8 cellular contexts compared by ENCODE assay signal in genomic region chr1:95072532-95073419, GRCh38. TPM values are rescaled to one million over a fixed set of nuclear protein-coding genes. Genes with fewer than 3 reads are reported as not detected.
DNase-seq lines count a peak whose midpoint lies in the region; ATAC-seq and TF ChIP-seq lines count a peak whose summit lies in the region.

Gene ALG14, minus strand, starts transcription at chr1:95072951. Its CDS starts 53 bp downstream, at chr1:95072898.

- no peak for TF ChIP-seq POLR2A in testis (IDR thresholded peaks at IDR 0.05)

- POLR2A ChIA-PET in GM10248 (lab: Yijun Ruan, JAX) = no interaction called here

- H3K4me1 Mint-ChIP-seq in activated naive CD8-positive, alpha-beta T cell (ENCODE audit: low read depth) = peaks cover 22% of the 10 kb centered on the region
- H3K4me1 Mint-ChIP-seq in glutamatergic neuron (ENCODE audit: low read depth, unreplicated experiment) = peaks cover 2% of the 10 kb centered on the region

- peaks cover 3% of the 10 kb centered on the region for H3K36me3 Mint-ChIP-seq in activated naive CD8-positive, alpha-beta T cell
- no peaks in the 10 kb centered on the region for H3K36me3 Mint-ChIP-seq in glutamatergic neuron (ENCODE audit: unreplicated experiment)

- ATAC-seq in HG02623 (IDR thresholded peaks at IDR 0.05; ENCODE audit: unreplicated experiment) (peak; percentile 98), SK-N-SH treated with all-trans-retinoic acid at 6 μM for 48 hours (peak; percentile 99), omental fat pad (ENCODE audit: low FRiP score) (peak; percentile 98)

- no peaks in the 10 kb centered on the region for H3K9me3 ChIP-seq in testis

- H3K27me3 ChIP-seq in testis = no peaks in the 10 kb centered on the region

- no peaks in the 10 kb centered on the region for H3K36me3 ChIP-seq in testis (ENCODE audit: low read depth, missing control alignments)

- H3K27ac ChIP-seq in testis = peak within 1 kb of the TSS; percentile 87 to 98

- peak; percentile 89 for DNase-seq in GM10248 (ENCODE audit: extremely low spot score)
- peak; percentile 97 for DNase-seq in NCI-H1092 treated with DMSO at 0.1 percent for 48 hours (lab: John Stamatoyannopoulos, UW)
- DNase-seq in glutamatergic neuron = peak; percentile 92
- peak; percentile 64 for DNase-seq in omental fat pad (ENCODE audit: low spot score)
- DNase-seq in testis = peak; percentile 96

- 0% methylated on average over 53 of the region's 53 CpGs for WGBS in testis, 2 donors

- H3K4me3 ChIP-seq in testis = peak within 1 kb of the TSS; percentile 68 to 98

- H3K27ac Mint-ChIP-seq in activated naive CD8-positive, alpha-beta T cell = peak within 1 kb of the TSS; percentile 98
- H3K27ac Mint-ChIP-seq in glutamatergic neuron (ENCODE audit: unreplicated experiment) = peak within 1 kb of the TSS; percentile 90

- H3K4me1 ChIP-seq in testis = no peaks in the 10 kb centered on the region

- intact Hi-C loops in testis (cut with DNase I; ENCODE audit: low total_unique reads) = no loop called here

- TF ChIP-seq CTCF in GM10248 (IDR thresholded peaks at IDR 0.05; ENCODE audit: control extremely low read depth, extremely low read depth, low read depth, missing control alignments) = no peak
- TF ChIP-seq CTCF in glutamatergic neuron (IDR thresholded peaks at IDR 0.05; ENCODE audit: partially characterized antibody, unreplicated experiment) = no peak
- TF ChIP-seq CTCF in omental fat pad (IDR thresholded peaks at IDR 0.05) = no peak
- TF ChIP-seq CTCF in testis (IDR thresholded peaks at IDR 0.05) = no peak

- CTCF ChIA-PET in GM10248 (lab: Yijun Ruan, JAX) = interaction anchor here (0.7 to 4.7 kb wide), 7 partner anchors 11 to 218 kb away, joined by 3 to 54 read pairs (median 4); partner anchors contain the start of gene RWDD3

- H3K27me3 Mint-ChIP-seq in activated naive CD8-positive, alpha-beta T cell = no peaks in the 10 kb centered on the region
- peaks cover 3% of the 10 kb centered on the region for H3K27me3 Mint-ChIP-seq in glutamatergic neuron (ENCODE audit: unreplicated experiment)

- peak within 1 kb of the TSS; percentile 100 for H3K4me3 Mint-ChIP-seq in activated naive CD8-positive, alpha-beta T cell
- H3K4me3 Mint-ChIP-seq in glutamatergic neuron (ENCODE audit: unreplicated experiment) = peak within 1 kb of the TSS; percentile 95

- no peaks in the 10 kb centered on the region for H3K9me3 Mint-ChIP-seq in activated naive CD8-positive, alpha-beta T cell (ENCODE audit: low read depth)
- H3K9me3 Mint-ChIP-seq in glutamatergic neuron (ENCODE audit: unreplicated experiment) = peaks cover 7% of the 10 kb centered on the region

TF ChIP-seq in SK-N-SH treated with all-trans-retinoic acid at 6 μM for 48 hours, 23 proteins besides CTCF, POLR2A, EP300 and RAD21:
- peak; percentile 90 for TF ChIP-seq ZNF70 (CRISPR knock-in tag; IDR thresholded peaks at IDR 0.05)
- 0 out of 2 replicates have a peak, but pooled peaks have one; percentile 46 for TF ChIP-seq ZFP3 (CRISPR knock-in tag; IDR thresholded peaks at IDR 0.05)
- no peak for TF ChIP-seq TCF4 (CRISPR knock-in tag; IDR thresholded peaks at IDR 0.05; ENCODE audit: borderline replicate concordance)

RNA-seq across cellular contexts. Expression of gene ALG14, which starts in this region (rescaled TPM):
- total RNA-seq in glutamatergic neuron (ENCODE audit: unreplicated experiment) = 4.7 TPM
- 1 to 10 TPM in 3 of 4 donors, under 1 TPM in 1; 0.79 to 2.8 (median 1.4) TPM for total RNA-seq in omental fat pad
- total RNA-seq in testis = 1 to 10 TPM; 3.3 to 5.3 TPM
- polyA plus RNA-seq in testis (ENCODE audit: insufficient read depth, low read depth, low replicate concordance) = 24.1 TPM

Comparison
In these comparisons a context has a peak if more than half of its experiments do, and no peak if none do; other contexts are left out.
1. Peak in every context shown above with its lines: DNase-seq, ATAC-seq, H3K4me3 ChIP-seq and H3K27ac ChIP-seq.